22 cellular contexts compared by ENCODE assay signal in the genomic region with DNA sequence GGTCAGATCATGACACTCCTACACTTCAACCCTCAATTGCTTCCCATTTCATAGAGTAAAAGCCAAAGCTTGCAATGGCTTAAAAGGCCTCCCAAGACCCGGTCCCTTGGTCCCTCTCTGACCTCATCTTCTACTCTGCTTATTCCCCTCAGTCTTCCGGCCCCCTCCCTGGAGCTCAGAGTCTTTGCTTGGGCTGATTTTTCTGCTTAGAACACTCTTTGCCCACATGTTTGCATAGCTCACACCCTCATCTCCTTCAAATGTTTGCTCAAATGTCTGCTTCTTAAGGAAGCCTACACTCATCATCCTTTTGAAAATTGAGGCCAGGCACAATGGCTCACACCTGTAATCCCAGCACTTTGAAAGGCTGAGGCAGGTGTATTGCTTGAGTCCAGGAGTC.
"Had no signal": no experiment of that assay in that cellular context is flagged by ENCODE, and none has a peak within 500 bp of the region (broad histone marks: within the 10 kb centered on the region; RNA-seq: fewer than 3 reads in every experiment).

No MANE protein-coding gene starts in this region.

- ATAC-seq: left colon; stimulated activated naive B cell treated with anti-CD40 and anti-IgM and Interleukin-4, amounts not matched to agents 10 μg/mL and 1 μg/mL and 100 μg/mL, for 72 hours had no signal

- H3K27me3 ChIP-seq: foreskin keratinocyte, heart left ventricle, ovary, stomach, thyroid gland had no signal

- DNase-seq: activated CD4-positive, alpha-beta memory T cell treated with anti-CD3 and anti-CD28 coated beads for 36 hours; activated CD4-positive, alpha-beta T cell treated with anti-CD3 and anti-CD28 coated beads, Interleukin-2, amount 10 ng/mL, durations not matched to agents 24 days and 14 days; activated CD4-positive, CD25-positive, alpha-beta regulatory T cell treated with anti-CD3 and anti-CD28 coated beads, Interleukin-2, amount 50 U/mL, for 72 hours; activated CD8-positive, alpha-beta memory T cell treated with anti-CD3 and anti-CD28 coated beads, Interleukin-2, amount 50 U/mL, for 48 hours; activated gamma-delta T cell; activated naive CD4-positive, alpha-beta T cell treated with anti-CD3 and anti-CD28 coated beads, Interleukin-2, amount 10 ng/mL, durations not matched to agents 7 days and 5 days; activated T-cell treated with anti-CD3 and anti-CD28 coated beads, Interleukin-2, amount 50 U/mL, for 24 hours; central memory CD4-positive, alpha-beta T cell; immature natural killer cell; kidney; left colon; ovary; retina; sigmoid colon; small intestine; stimulated activated naive B cell treated with anti-CD40 and anti-IgM and Interleukin-4, amounts not matched to agents 10 μg/mL and 1 μg/mL and 100 μg/mL, for 72 hours; stomach; T-helper 2 cell; thyroid gland had no signal

- H3K4me1 ChIP-seq: prostate gland, sigmoid colon, stomach had no signal

- H3K4me3 ChIP-seq: heart left ventricle, ovary, prostate gland, sigmoid colon, stomach, thyroid gland had no signal

- H3K9me3 ChIP-seq: ovary, prostate gland, thyroid gland had no signal

- H3K36me3 ChIP-seq: heart left ventricle, ovary, prostate gland, sigmoid colon, stomach, thyroid gland had no signal

- H3K27ac ChIP-seq: foreskin keratinocyte, heart left ventricle, ovary, prostate gland, sigmoid colon, stomach, thyroid gland had no signal
